Comparison of ENCODE assay signal across 1 cellular context in the genomic region with DNA sequence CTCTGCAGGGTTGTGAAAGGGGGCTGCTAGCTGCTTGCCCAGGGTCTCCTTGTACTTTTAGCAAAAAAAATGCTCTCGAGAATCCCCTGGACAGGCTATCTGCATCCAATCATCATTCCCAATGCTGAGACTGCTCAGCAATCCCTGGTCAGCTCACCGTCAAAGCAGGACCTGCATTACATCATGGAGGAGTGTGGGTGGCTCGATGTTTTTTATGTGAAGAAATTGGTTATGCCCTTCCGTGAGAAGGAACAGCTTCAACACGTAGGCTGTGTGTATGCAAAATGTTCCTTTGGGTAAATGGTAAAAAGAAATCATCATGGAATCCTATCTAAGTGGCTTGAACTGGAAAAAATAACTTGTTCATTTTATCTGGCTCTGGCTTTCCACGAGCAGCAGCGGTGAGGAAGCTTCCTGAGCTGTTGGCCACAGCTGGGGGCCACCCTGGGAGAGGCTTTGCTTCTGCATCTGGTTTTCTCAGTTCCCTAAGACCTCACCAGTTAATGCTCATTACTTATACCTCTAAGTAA.
TF ChIP-seq lines count a peak whose summit lies in the region.

No MANE protein-coding gene starts in this region.

TF ChIP-seq in GM23338, 12 proteins besides CTCF, POLR2A, EP300 and RAD21 (continued from another document):
- TF ChIP-seq, protein P1, sequence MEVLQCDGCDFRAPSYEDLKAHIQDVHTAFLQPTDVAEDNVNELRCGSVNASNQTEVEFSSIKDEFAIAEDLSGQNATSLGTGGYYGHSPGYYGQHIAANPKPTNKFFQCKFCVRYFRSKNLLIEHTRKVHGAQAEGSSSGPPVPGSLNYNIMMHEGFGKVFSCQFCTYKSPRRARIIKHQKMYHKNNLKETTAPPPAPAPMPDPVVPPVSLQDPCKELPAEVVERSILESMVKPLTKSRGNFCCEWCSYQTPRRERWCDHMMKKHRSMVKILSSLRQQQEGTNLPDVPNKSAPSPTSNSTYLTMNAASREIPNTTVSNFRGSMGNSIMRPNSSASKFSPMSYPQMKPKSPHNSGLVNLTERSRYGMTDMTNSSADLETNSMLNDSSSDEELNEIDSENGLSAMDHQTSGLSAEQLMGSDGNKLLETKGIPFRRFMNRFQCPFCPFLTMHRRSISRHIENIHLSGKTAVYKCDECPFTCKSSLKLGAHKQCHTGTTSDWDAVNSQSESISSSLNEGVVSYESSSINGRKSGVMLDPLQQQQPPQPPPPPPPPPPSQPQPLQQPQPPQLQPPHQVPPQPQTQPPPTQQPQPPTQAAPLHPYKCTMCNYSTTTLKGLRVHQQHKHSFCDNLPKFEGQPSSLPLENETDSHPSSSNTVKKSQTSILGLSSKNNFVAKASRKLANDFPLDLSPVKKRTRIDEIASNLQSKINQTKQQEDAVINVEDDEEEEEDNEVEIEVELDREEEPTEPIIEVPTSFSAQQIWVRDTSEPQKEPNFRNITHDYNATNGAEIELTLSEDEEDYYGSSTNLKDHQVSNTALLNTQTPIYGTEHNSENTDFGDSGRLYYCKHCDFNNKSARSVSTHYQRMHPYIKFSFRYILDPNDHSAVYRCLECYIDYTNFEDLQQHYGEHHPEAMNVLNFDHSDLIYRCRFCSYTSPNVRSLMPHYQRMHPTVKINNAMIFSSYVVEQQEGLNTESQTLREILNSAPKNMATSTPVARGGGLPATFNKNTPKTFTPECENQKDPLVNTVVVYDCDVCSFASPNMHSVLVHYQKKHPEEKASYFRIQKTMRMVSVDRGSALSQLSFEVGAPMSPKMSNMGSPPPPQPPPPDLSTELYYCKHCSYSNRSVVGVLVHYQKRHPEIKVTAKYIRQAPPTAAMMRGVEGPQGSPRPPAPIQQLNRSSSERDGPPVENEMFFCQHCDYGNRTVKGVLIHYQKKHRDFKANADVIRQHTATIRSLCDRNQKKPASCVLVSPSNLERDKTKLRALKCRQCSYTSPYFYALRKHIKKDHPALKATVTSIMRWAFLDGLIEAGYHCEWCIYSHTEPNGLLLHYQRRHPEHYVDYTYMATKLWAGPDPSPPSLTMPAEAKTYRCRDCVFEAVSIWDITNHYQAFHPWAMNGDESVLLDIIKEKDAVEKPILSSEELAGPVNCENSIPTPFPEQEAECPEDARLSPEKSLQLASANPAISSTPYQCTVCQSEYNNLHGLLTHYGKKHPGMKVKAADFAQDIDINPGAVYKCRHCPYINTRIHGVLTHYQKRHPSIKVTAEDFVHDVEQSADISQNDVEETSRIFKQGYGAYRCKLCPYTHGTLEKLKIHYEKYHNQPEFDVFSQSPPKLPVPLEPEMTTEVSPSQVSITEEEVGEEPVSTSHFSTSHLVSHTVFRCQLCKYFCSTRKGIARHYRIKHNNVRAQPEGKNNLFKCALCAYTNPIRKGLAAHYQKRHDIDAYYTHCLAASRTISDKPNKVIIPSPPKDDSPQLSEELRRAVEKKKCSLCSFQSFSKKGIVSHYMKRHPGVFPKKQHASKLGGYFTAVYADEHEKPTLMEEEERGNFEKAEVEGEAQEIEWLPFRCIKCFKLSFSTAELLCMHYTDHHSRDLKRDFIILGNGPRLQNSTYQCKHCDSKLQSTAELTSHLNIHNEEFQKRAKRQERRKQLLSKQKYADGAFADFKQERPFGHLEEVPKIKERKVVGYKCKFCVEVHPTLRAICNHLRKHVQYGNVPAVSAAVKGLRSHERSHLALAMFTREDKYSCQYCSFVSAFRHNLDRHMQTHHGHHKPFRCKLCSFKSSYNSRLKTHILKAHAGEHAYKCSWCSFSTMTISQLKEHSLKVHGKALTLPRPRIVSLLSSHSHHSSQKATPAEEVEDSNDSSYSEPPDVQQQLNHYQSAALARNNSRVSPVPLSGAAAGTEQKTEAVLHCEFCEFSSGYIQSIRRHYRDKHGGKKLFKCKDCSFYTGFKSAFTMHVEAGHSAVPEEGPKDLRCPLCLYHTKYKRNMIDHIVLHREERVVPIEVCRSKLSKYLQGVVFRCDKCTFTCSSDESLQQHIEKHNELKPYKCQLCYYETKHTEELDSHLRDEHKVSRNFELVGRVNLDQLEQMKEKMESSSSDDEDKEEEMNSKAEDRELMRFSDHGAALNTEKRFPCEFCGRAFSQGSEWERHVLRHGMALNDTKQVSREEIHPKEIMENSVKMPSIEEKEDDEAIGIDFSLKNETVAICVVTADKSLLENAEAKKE (CRISPR knock-in tag; IDR thresholded peaks at IDR 0.05), result no peak
- TF ChIP-seq NANOG (IDR thresholded peaks at IDR 0.05; ENCODE audit: borderline replicate concordance) (no peak), POLR2AphosphoS5 (IDR thresholded peaks at IDR 0.05; ENCODE audit: low read depth) (no peak), ZNF331 (CRISPR knock-in tag; IDR thresholded peaks at IDR 0.05; ENCODE audit: low read depth) (no peak)
- TF ChIP-seq, protein P2, sequence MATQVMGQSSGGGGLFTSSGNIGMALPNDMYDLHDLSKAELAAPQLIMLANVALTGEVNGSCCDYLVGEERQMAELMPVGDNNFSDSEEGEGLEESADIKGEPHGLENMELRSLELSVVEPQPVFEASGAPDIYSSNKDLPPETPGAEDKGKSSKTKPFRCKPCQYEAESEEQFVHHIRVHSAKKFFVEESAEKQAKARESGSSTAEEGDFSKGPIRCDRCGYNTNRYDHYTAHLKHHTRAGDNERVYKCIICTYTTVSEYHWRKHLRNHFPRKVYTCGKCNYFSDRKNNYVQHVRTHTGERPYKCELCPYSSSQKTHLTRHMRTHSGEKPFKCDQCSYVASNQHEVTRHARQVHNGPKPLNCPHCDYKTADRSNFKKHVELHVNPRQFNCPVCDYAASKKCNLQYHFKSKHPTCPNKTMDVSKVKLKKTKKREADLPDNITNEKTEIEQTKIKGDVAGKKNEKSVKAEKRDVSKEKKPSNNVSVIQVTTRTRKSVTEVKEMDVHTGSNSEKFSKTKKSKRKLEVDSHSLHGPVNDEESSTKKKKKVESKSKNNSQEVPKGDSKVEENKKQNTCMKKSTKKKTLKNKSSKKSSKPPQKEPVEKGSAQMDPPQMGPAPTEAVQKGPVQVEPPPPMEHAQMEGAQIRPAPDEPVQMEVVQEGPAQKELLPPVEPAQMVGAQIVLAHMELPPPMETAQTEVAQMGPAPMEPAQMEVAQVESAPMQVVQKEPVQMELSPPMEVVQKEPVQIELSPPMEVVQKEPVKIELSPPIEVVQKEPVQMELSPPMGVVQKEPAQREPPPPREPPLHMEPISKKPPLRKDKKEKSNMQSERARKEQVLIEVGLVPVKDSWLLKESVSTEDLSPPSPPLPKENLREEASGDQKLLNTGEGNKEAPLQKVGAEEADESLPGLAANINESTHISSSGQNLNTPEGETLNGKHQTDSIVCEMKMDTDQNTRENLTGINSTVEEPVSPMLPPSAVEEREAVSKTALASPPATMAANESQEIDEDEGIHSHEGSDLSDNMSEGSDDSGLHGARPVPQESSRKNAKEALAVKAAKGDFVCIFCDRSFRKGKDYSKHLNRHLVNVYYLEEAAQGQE (IDR thresholded peaks at IDR 0.05; ENCODE audit: unreplicated experiment), result no peak
